In genomic region chr2:27123302-27124150, GRCh38 we compare ENCODE assay signal across 8 cellular contexts. TPM values are rescaled to one million over a fixed set of nuclear protein-coding genes. Genes with fewer than 3 reads are reported as not detected.
DNase-seq lines count a peak whose midpoint lies in the region; ATAC-seq and TF ChIP-seq lines count a peak whose summit lies in the region.

Gene ABHD1 (plus strand): TSS chr2:27123815. CDS start chr2:27123949, 134 bp downstream.

- H3K9me3 ChIP-seq in CD4-positive, alpha-beta T cell (ENCODE audit: control insufficient read depth, low read length): no peaks in the 10 kb centered on the region
- H3K9me3 ChIP-seq in ascending aorta: no peaks in the 10 kb centered on the region
- H3K9me3 ChIP-seq in hepatocyte (ENCODE audit: low read depth): no peaks in the 10 kb centered on the region

- H3K9me3 Mint-ChIP-seq in CD4-positive, alpha-beta T cell: no peaks in the 10 kb centered on the region
- no peaks in the 10 kb centered on the region for H3K9me3 Mint-ChIP-seq in T-helper 1 cell treated with Interleukin-12 subunit alpha and Interleukin-12 subunit beta and Interleukin-4 antibody, amounts not matched to agents 30 μg/mL and 1 μg/mL, for 36 hours

- H4K20me1 ChIP-seq in hepatocyte (ENCODE audit: insufficient read depth, poor library complexity, severe bottlenecking): no peaks in the 10 kb centered on the region

- H3K4me1 Mint-ChIP-seq in CD4-positive, alpha-beta T cell (ENCODE audit: low read depth): peaks cover 18% of the 10 kb centered on the region
- peaks cover 11% of the 10 kb centered on the region for H3K4me1 Mint-ChIP-seq in T-helper 1 cell treated with Interleukin-12 subunit alpha and Interleukin-12 subunit beta and Interleukin-4 antibody, amounts not matched to agents 30 μg/mL and 1 μg/mL, for 36 hours (ENCODE audit: low read depth)

- H2AFZ ChIP-seq in hepatocyte: peak within 1 kb of the TSS; percentile 95

- no peaks in the 10 kb centered on the region for H3K36me3 ChIP-seq in ascending aorta
- H3K36me3 ChIP-seq in hepatocyte (replicated peaks; ENCODE audit: insufficient read depth, low read depth): no peaks in the 10 kb centered on the region

- intact Hi-C loops in CD4-positive, alpha-beta T cell (cut with DNase I, micrococcal nuclease): loop anchor here (1.0 kb wide), 1 partner anchor 11 kb away; the partner anchor contains the start of gene PREB (in 2 of the 2)
- intact Hi-C loops in ascending aorta (cut with DNase I): no loop called here

- H3K27me3 ChIP-seq in CD4-positive, alpha-beta T cell (ENCODE audit: control insufficient read depth, insufficient read depth, low read length): peaks cover 1% of the 10 kb centered on the region
- H3K27me3 ChIP-seq in ascending aorta (no peaks in the 10 kb centered on the region), hepatocyte (peaks cover 39% of the 10 kb centered on the region)

- ATAC-seq in CD4-positive, alpha-beta T cell (ENCODE audit: poor library complexity): peak; percentile 79
- ATAC-seq in HG03442 (IDR thresholded peaks at IDR 0.05; ENCODE audit: unreplicated experiment) (peak; percentile 50), HG03025 (IDR thresholded peaks at IDR 0.05; ENCODE audit: low FRiP score, unreplicated experiment) (no peak), HG03469 (IDR thresholded peaks at IDR 0.05; ENCODE audit: unreplicated experiment) (no peak)

- H3K4me3 Mint-ChIP-seq in CD4-positive, alpha-beta T cell: peak within 1 kb of the TSS; percentile 92
- peak within 1 kb of the TSS; percentile 90 for H3K4me3 Mint-ChIP-seq in T-helper 1 cell treated with Interleukin-12 subunit alpha and Interleukin-12 subunit beta and Interleukin-4 antibody, amounts not matched to agents 30 μg/mL and 1 μg/mL, for 36 hours

- H3K79me2 ChIP-seq in hepatocyte: no peaks in the 10 kb centered on the region

- H3K4me2 ChIP-seq in hepatocyte: peak within 1 kb of the TSS; percentile 91

- POLR2A ChIA-PET in CD4-positive, alpha-beta T cell (lab: Charles Lee): interaction anchor here (0.6 to 3.0 kb wide), 10 partner anchors 8 to 180 kb away, joined by 3 to 56 read pairs (median 6); partner anchors contain the start of genes AGBL5, OST4 and PREB

- WGBS in hepatocyte (ENCODE audit: low lambda C conversion rate, missing lambda C conversion rate): 28% methylated on average over 17 of the region's 47 CpGs

- no peak for TF ChIP-seq CTCF in CD4-positive, alpha-beta T cell (IDR thresholded peaks at IDR 0.05)
- TF ChIP-seq CTCF in ascending aorta (IDR thresholded peaks at IDR 0.05) (no peak), hepatocyte (IDR thresholded peaks at IDR 0.05; ENCODE audit: poor library complexity) (no peak)

- H3K4me1 ChIP-seq in ascending aorta (peaks cover under 1 to 2% of the 10 kb centered on the region in 2 donors), hepatocyte (ENCODE audit: insufficient read depth) (peaks cover under 1% of the 10 kb centered on the region)

- H3K4me3 ChIP-seq in ascending aorta: peak within 1 kb of the TSS; percentile 56 to 66
- peak within 1 kb of the TSS; percentile 79 for H3K4me3 ChIP-seq in hepatocyte

- no peaks in the 10 kb centered on the region for H3K9me2 ChIP-seq in hepatocyte (replicated peaks; ENCODE audit: insufficient read depth)

- peak; percentile 23 to 72 (median 49) for DNase-seq in CD4-positive, alpha-beta T cell
- DNase-seq in ascending aorta (ENCODE audit: low spot score in 2 of 2) (peak in 1 of 2 donors; percentile 79), hepatocyte (ENCODE audit: low spot score) (peak; percentile 59), retina (peak; percentile 85)

- peak within 1 kb of the TSS; percentile 81 for H3K27ac Mint-ChIP-seq in CD4-positive, alpha-beta T cell
- peak within 1 kb of the TSS; percentile 70 for H3K27ac Mint-ChIP-seq in T-helper 1 cell treated with Interleukin-12 subunit alpha and Interleukin-12 subunit beta and Interleukin-4 antibody, amounts not matched to agents 30 μg/mL and 1 μg/mL, for 36 hours

- CTCF ChIA-PET in CD4-positive, alpha-beta T cell (lab: Charles Lee): interaction anchor here (1.5 to 1.9 kb wide), 3 partner anchors 10 to 42 kb away, joined by 5 to 8 read pairs (median 5); partner anchors contain the start of gene PREB

- H3K27me3 Mint-ChIP-seq in CD4-positive, alpha-beta T cell: peaks cover 19% of the 10 kb centered on the region
- peaks cover 43% of the 10 kb centered on the region for H3K27me3 Mint-ChIP-seq in T-helper 1 cell treated with Interleukin-12 subunit alpha and Interleukin-12 subunit beta and Interleukin-4 antibody, amounts not matched to agents 30 μg/mL and 1 μg/mL, for 36 hours (ENCODE audit: low read depth)

- no peaks in the 10 kb centered on the region for H3K36me3 Mint-ChIP-seq in CD4-positive, alpha-beta T cell (ENCODE audit: low read depth)
- no peaks in the 10 kb centered on the region for H3K36me3 Mint-ChIP-seq in T-helper 1 cell treated with Interleukin-12 subunit alpha and Interleukin-12 subunit beta and Interleukin-4 antibody, amounts not matched to agents 30 μg/mL and 1 μg/mL, for 36 hours (ENCODE audit: low read depth)

- no peak within 1 kb of the TSS for H3K27ac ChIP-seq in CD4-positive, alpha-beta T cell (ENCODE audit: low read depth, low read length)
- no peak within 1 kb of the TSS for H3K27ac ChIP-seq in ascending aorta
- no peak within 1 kb of the TSS for H3K27ac ChIP-seq in hepatocyte

RNA-seq across cellular contexts. Expression of gene ABHD1, which starts in this region (rescaled TPM):
- total RNA-seq in CD4-positive, alpha-beta T cell: 1 to 10 TPM; 1.0 to 1.3 TPM
- not detected for total RNA-seq in ascending aorta
- 0.03 TPM in 1 of 2 replicates, not detected in the other for total RNA-seq in hepatocyte
- 0.58 and 1.1 TPM in 2 replicates for polyA plus RNA-seq in hepatocyte

Comparison
In these comparisons a context has a peak if more than half of its experiments do, and no peak if none do; other contexts are left out.
1. ATAC-seq: peak in CD4-positive, alpha-beta T cell (single experiment) and HG03442 (single experiment); none in HG03025 (single experiment) and HG03469 (single experiment).